8 cellular contexts compared by ENCODE assay signal in the genomic region with DNA sequence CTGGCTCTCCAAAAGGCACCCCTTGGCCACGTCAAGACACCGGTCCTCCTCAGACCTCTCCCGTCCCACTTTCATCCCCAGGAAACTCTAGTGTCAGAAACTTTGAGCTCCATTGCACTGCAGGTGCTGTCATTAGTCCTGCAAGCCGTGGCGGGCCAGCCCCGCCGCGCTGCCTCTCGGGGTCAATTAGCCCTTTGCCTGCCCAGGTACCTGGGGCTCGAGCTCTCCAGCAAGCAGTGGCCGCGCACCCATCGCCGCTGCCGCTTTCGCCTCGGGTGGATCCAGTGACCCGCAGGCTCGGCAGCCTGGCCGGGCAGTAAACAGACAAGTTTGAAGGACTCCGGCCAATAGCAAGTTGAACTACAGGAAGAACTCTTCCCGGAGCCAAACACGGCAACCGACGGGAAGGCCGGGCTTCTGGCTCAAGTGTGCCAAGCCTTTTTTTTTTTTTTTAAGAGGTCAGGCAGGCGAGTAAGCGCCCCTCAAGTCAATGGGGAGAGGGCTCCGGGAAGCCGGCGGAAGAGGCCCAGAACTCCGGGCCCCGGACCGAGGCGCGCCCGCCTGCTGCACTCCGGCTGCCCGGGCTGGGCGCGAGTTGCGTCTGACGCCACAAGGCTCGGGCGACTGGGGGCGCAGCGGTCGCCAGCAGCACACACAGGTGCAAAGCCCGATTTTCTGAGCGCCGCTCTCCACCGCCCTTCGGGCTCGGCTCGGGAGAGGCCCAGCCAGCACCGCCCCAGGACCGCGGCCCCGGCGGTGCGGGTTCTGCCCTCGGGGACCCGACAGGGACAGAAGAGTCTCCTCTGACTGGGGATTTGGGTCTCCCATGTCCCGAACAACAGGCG. TPM values are rescaled to one million over a fixed set of nuclear protein-coding genes. Genes with fewer than 3 reads are reported as not detected.
DNase-seq lines count a peak whose midpoint lies in the region; ATAC-seq and TF ChIP-seq lines count a peak whose summit lies in the region.

No MANE protein-coding gene starts in this region.

- peaks cover 3% of the 10 kb centered on the region for H3K27me3 ChIP-seq in CD8-positive, alpha-beta T cell (ENCODE audit: insufficient read depth, low read length)
- H3K27me3 ChIP-seq in adrenal gland: peaks cover 30% of the 10 kb centered on the region

- CTCF ChIA-PET in CD8-positive, alpha-beta T cell (lab: Charles Lee): no interaction called here

- intact Hi-C loops in CD8-positive, alpha-beta T cell (cut with DNase I, micrococcal nuclease): no loop called here
- intact Hi-C loops in adrenal gland (cut with DNase I): no loop called here

- no peak overlapping the region for H3K27ac ChIP-seq in CD8-positive, alpha-beta T cell (ENCODE audit: low read depth, low read length)
- no peak overlapping the region for H3K27ac ChIP-seq in adrenal gland

- H3K36me3 Mint-ChIP-seq in CD8-positive, alpha-beta T cell: no peaks in the 10 kb centered on the region

- H3K36me3 ChIP-seq in CD8-positive, alpha-beta T cell (ENCODE audit: insufficient read depth, low read length): no peaks in the 10 kb centered on the region
- no peaks in the 10 kb centered on the region for H3K36me3 ChIP-seq in adrenal gland (replicated peaks in 1 of 2)

- peaks cover 12% of the 10 kb centered on the region for H3K4me1 Mint-ChIP-seq in CD8-positive, alpha-beta T cell (ENCODE audit: low read depth)

- no peak for TF ChIP-seq CTCF in CD8-positive, alpha-beta T cell (IDR thresholded peaks at IDR 0.05)
- TF ChIP-seq CTCF in adrenal gland (IDR thresholded peaks at IDR 0.05): no peak

- TF ChIP-seq POLR2A in adrenal gland (IDR thresholded peaks at IDR 0.05): no peak

- peak overlapping the region; percentile 37 for H3K4me3 Mint-ChIP-seq in CD8-positive, alpha-beta T cell

- no peak overlapping the region for H3K27ac Mint-ChIP-seq in CD8-positive, alpha-beta T cell

- no peak for ATAC-seq in CD8-positive, alpha-beta T cell
- peak; percentile 37 for ATAC-seq in HG02623 (IDR thresholded peaks at IDR 0.05; ENCODE audit: unreplicated experiment)
- no peak for ATAC-seq in HG03460 (IDR thresholded peaks at IDR 0.05; ENCODE audit: unreplicated experiment)

- no peak for DNase-seq in CD8-positive, alpha-beta T cell
- DNase-seq in adrenal gland (peak in 5 of 7 donors; percentile 13 to 27 (median 16)), hypothalamus (lab: John Stamatoyannopoulos, UW) (peak in 42 of 51 donors; percentile 9 to 83 (median 54)), retina (peak; percentile 82), SW480 (ENCODE audit: low spot score) (no peak), LoVo (ENCODE audit: low spot score) (no peak)

- H3K4me1 ChIP-seq in CD8-positive, alpha-beta T cell (ENCODE audit: insufficient read depth, low read length): no peaks in the 10 kb centered on the region
- H3K4me1 ChIP-seq in adrenal gland (replicated peaks in 1 of 2): peaks cover 7 to 22% of the 10 kb centered on the region in 2 donors

- H3K9me3 ChIP-seq in CD8-positive, alpha-beta T cell (ENCODE audit: low read length): peaks cover 2% of the 10 kb centered on the region
- H3K9me3 ChIP-seq in adrenal gland (replicated peaks in 1 of 3): no peaks in the 10 kb centered on the region

- no peaks in the 10 kb centered on the region for H3K9me3 Mint-ChIP-seq in CD8-positive, alpha-beta T cell

- H3K4me3 ChIP-seq in CD8-positive, alpha-beta T cell (ENCODE audit: low read depth, low read length): no peak overlapping the region
- H3K4me3 ChIP-seq in adrenal gland: peak overlapping the region in 2 of 4 donors; percentile 42 to 69

- POLR2A ChIA-PET in CD8-positive, alpha-beta T cell (lab: Charles Lee): no interaction called here

- peaks cover 52% of the 10 kb centered on the region for H3K27me3 Mint-ChIP-seq in CD8-positive, alpha-beta T cell (ENCODE audit: low read depth)

- 0 to 1% (median 1%) methylated on average over 11 to 65 of the region's 65 CpGs for WGBS in adrenal gland, 4 donors

RNA-seq across cellular contexts. Expression of a gene that starts 1.1 kb away (rescaled TPM):
- total RNA-seq in CD8-positive, alpha-beta T cell: not detected
- total RNA-seq in adrenal gland: 1 to 10 TPM in 2 of 8 donors, under 1 TPM in 6; 0.06 to 2.9 (median 0.15) TPM
- 1 to 10 TPM in 1 of 3 donors, under 1 TPM in 2; 0.17 to 1.1 (median 0.80) TPM for polyA plus RNA-seq in adrenal gland

Comparison
In these comparisons a context has a peak if more than half of its experiments do, and no peak if none do; other contexts are left out.
1. DNase-seq: peak in adrenal gland (5 of 7), hypothalamus (42 of 51) and retina (single experiment); none in CD8-positive, alpha-beta T cell (0 of 7), SW480 (single experiment) and LoVo (single experiment).